Comparison of ENCODE assay signal across 2 cellular contexts in the genomic region with DNA sequence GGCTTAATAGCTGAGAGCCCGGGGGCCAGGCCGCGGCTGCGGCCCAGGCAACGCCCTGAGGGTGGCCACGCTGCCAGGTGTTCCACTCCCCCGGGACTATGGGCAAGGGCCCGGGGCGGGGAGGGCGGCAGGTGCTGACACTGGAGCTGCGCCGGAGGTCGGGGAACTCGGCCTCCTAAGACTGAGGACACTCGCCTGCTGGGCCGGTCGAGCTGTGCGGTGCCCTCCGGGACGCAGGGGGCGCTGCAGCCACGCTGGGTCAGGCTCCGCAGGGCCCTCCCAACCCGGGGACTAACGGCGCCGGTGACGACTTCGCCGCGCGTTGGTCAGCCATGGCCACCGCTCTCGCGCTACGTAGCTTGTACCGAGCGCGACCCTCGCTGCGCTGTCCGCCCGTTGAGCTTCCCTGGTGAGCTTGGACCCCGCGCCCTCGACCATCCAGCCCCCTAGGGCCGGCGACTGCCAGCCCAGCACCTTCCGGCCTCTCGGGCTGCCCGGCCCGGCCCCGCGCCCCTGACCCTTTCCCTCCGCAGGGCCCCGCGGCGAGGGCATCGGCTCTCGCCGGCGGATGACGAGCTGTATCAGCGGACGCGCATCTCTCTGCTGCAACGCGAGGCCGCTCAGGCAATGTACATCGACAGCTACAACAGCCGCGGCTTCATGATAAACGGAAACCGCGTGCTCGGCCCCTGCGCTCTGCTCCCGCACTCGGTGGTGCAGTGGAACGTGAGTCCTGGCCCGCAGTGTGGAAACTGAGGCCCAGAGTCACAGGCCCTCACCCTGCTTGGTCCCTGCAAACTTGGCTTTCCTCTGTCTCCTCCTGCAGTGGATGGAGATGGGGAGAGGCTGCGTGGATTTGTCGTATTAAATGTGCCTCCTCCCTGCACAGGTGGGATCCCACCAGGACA.
A peak's percentile ranks its signal among the peaks of the same experiment; 100 is the strongest.
TF ChIP-seq lines count a peak whose summit lies in the region.

Gene NDUFAF3 (plus strand): TSS at position 309 of the 908 bp plus-strand sequence. CDS start 24 bp downstream, at position 333.

TF ChIP-seq in HEK293, 187 proteins besides CTCF, POLR2A, EP300 and RAD21 (continued from another document and continues in another):
- TF ChIP-seq, protein P1, sequence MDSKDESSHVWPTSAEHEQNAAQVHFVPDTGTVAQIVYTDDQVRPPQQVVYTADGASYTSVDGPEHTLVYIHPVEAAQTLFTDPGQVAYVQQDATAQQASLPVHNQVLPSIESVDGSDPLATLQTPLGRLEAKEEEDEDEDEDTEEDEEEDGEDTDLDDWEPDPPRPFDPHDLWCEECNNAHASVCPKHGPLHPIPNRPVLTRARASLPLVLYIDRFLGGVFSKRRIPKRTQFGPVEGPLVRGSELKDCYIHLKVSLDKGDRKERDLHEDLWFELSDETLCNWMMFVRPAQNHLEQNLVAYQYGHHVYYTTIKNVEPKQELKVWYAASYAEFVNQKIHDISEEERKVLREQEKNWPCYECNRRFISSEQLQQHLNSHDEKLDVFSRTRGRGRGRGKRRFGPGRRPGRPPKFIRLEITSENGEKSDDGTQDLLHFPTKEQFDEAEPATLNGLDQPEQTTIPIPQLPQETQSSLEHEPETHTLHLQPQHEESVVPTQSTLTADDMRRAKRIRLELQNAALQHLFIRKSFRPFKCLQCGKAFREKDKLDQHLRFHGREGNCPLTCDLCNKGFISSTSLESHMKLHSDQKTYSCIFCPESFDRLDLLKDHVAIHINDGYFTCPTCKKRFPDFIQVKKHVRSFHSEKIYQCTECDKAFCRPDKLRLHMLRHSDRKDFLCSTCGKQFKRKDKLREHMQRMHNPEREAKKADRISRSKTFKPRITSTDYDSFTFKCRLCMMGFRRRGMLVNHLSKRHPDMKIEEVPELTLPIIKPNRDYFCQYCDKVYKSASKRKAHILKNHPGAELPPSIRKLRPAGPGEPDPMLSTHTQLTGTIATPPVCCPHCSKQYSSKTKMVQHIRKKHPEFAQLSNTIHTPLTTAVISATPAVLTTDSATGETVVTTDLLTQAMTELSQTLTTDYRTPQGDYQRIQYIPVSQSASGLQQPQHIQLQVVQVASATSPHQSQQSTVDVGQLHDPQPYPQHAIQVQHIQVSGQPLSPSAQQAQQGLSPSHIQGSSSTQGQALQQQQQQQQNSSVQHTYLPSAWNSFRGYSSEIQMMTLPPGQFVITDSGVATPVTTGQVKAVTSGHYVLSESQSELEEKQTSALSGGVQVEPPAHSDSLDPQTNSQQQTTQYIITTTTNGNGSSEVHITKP (tag by site-specific recombination; IDR thresholded peaks at IDR 0.05) = peak; percentile 68; the same call in 1 of the 2 replicates
- TF ChIP-seq ZFP37 (tag by site-specific recombination; IDR thresholded peaks at IDR 0.05) (peak; percentile 79), MEIS1 (CRISPR knock-in tag; IDR thresholded peaks at IDR 0.05; ENCODE audit: borderline replicate concordance) (no peak), ZNF707 (tag by site-specific recombination; IDR thresholded peaks at IDR 0.05) (no peak), ZXDB (tag by site-specific recombination; IDR thresholded peaks at IDR 0.05) (peak; percentile 87), ZSCAN5A (tag by site-specific recombination; IDR thresholded peaks at IDR 0.05) (peak; percentile 82; the same call in 1 of the 2 replicates), ZNF211 (tag by site-specific recombination; IDR thresholded peaks at IDR 0.05; ENCODE audit: low read depth) (no peak), GLIS1 (tag by site-specific recombination; IDR thresholded peaks at IDR 0.05) (peak; percentile 74), ZNF174 (tag by site-specific recombination; IDR thresholded peaks at IDR 0.05) (no peak), ZNF248 (tag by site-specific recombination; IDR thresholded peaks at IDR 0.05) (no peak), KLF7 (tag by site-specific recombination; IDR thresholded peaks at IDR 0.05; ENCODE audit: borderline replicate concordance) (peak; percentile 88; the same call in 1 of the 2 replicates), ZSCAN30 (tag by site-specific recombination; IDR thresholded peaks at IDR 0.05) (peak; percentile 89), ZNF529 (tag by site-specific recombination; IDR thresholded peaks at IDR 0.05; ENCODE audit: insufficient replicate concordance) (no peak), SALL2 (tag by site-specific recombination; IDR thresholded peaks at IDR 0.05; ENCODE audit: borderline replicate concordance) (no peak), ZNF624 (tag by site-specific recombination; IDR thresholded peaks at IDR 0.05) (no peak), KLF9 (tag by site-specific recombination; IDR thresholded peaks at IDR 0.05; ENCODE audit: low read depth) (no peak; the same call in 1 of the 2 replicates)
- TF ChIP-seq, protein P2, sequence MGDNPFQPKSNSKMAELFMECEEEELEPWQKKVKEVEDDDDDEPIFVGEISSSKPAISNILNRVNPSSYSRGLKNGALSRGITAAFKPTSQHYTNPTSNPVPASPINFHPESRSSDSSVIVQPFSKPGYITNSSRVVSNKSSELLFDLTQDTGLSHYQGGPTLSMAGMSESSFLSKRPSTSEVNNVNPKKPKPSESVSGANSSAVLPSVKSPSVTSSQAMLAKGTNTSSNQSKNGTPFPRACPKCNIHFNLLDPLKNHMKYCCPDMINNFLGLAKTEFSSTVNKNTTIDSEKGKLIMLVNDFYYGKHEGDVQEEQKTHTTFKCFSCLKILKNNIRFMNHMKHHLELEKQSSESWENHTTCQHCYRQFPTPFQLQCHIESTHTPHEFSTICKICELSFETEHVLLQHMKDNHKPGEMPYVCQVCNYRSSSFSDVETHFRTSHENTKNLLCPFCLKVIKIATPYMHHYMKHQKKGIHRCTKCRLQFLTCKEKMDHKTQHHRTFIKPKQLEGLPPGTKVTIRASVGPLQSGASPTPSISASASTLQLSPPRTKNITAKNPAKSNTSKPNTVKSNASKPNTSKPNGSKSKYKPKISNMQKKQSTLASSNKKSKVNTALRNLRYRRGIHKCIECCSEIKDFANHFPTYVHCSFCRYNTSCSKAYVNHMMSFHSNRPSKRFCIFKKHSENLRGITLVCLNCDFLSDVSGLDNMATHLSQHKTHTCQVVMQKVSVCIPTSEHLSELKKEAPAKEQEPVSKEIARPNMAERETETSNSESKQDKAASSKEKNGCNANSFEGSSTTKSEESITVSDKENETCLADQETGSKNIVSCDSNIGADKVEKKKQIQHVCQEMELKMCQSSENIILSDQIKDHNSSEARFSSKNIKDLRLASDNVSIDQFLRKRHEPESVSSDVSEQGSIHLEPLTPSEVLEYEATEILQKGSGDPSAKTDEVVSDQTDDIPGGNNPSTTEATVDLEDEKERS (tag by site-specific recombination; IDR thresholded peaks at IDR 0.05) = no peak

TF ChIP-seq in SK-N-SH, 30 proteins besides CTCF, POLR2A, EP300 and RAD21 (continued from another document):
- TF ChIP-seq USF2 (IDR thresholded peaks at IDR 0.05; ENCODE audit: borderline replicate concordance, low read depth, low read length) (no peak), TEAD4 (IDR thresholded peaks at IDR 0.05; ENCODE audit: borderline replicate concordance, insufficient read depth) (no peak), FOSL2 (IDR thresholded peaks at IDR 0.05; ENCODE audit: borderline replicate concordance, low read depth) (no peak), FOXM1 (IDR thresholded peaks at IDR 0.05; ENCODE audit: low read depth) (peak; percentile 14; the same call in 1 of the 2 replicates), MXI1 (IDR thresholded peaks at IDR 0.05; ENCODE audit: low read depth, low read length) (peak; percentile 49; the same call in 1 of the 2 replicates), CHD2 (IDR thresholded peaks at IDR 0.05; ENCODE audit: low read length, partially characterized antibody) (peak; percentile 94), TCF12 (IDR thresholded peaks at IDR 0.05) (no peak), RCOR1 (IDR thresholded peaks at IDR 0.05; ENCODE audit: low read length) (peak; percentile 7; the same call in 1 of the 2 replicates), ZBTB33 (IDR thresholded peaks at IDR 0.05; ENCODE audit: borderline replicate concordance, low read depth) (peak; percentile 89), YY1 (IDR thresholded peaks at IDR 0.05; ENCODE audit: low read depth) (peak; percentile 87), MAX (IDR thresholded peaks at IDR 0.05; ENCODE audit: low read depth) (peak; percentile 70), TAF1 (IDR thresholded peaks at IDR 0.05; ENCODE audit: borderline replicate concordance, low read depth, low read length) (peak; percentile 92), POLR2AphosphoS5 (IDR thresholded peaks at IDR 0.05; ENCODE audit: low read depth, low read length) (peak; percentile 49; the same call in 1 of the 2 replicates), EZH2phosphoT487 (IDR thresholded peaks at IDR 0.05; ENCODE audit: borderline replicate concordance, low read depth) (no peak), USF1 (IDR thresholded peaks at IDR 0.05; ENCODE audit: borderline replicate concordance, low read depth) (no peak), NFIC (IDR thresholded peaks at IDR 0.05; ENCODE audit: borderline replicate concordance) (no peak), RFX5 (IDR thresholded peaks at IDR 0.05; ENCODE audit: low read length) (no peak), SIN3A (IDR thresholded peaks at IDR 0.05; ENCODE audit: borderline replicate concordance, low read depth, low read length) (peak; percentile 75; the same call in 1 of the 2 replicates), ELF1 (IDR thresholded peaks at IDR 0.05) (no peak), REST (IDR thresholded peaks at IDR 0.05; ENCODE audit: low read depth, low read length) (0 out of 2 replicates have a peak, but pooled peaks have one; percentile 1)
- TF ChIP-seq, protein P3, sequence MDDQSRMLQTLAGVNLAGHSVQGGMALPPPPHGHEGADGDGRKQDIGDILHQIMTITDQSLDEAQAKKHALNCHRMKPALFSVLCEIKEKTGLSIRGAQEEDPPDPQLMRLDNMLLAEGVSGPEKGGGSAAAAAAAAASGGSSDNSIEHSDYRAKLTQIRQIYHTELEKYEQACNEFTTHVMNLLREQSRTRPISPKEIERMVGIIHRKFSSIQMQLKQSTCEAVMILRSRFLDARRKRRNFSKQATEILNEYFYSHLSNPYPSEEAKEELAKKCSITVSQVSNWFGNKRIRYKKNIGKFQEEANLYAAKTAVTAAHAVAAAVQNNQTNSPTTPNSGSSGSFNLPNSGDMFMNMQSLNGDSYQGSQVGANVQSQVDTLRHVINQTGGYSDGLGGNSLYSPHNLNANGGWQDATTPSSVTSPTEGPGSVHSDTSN (IDR thresholded peaks at IDR 0.05) = no peak
- TF ChIP-seq, protein P4, sequence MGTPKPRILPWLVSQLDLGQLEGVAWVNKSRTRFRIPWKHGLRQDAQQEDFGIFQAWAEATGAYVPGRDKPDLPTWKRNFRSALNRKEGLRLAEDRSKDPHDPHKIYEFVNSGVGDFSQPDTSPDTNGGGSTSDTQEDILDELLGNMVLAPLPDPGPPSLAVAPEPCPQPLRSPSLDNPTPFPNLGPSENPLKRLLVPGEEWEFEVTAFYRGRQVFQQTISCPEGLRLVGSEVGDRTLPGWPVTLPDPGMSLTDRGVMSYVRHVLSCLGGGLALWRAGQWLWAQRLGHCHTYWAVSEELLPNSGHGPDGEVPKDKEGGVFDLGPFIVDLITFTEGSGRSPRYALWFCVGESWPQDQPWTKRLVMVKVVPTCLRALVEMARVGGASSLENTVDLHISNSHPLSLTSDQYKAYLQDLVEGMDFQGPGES (IDR thresholded peaks at IDR 0.05; ENCODE audit: low read depth, low read length) = no peak
TF ChIP-seq in SK-N-SH: peak in this region for 13.
